Comparison of ENCODE assay signal across 8 cellular contexts in genomic region chr19:38049105-38049649, GRCh38.
DNase-seq lines count a peak whose midpoint lies in the region; ATAC-seq and TF ChIP-seq lines count a peak whose summit lies in the region.

No MANE protein-coding gene starts in this region.

- peak; percentile 42 for ATAC-seq in GM19043 (IDR thresholded peaks at IDR 0.05; ENCODE audit: low read depth, unreplicated experiment)
- ATAC-seq in HG03066 (IDR thresholded peaks at IDR 0.05; ENCODE audit: low read depth, unreplicated experiment) = peak; percentile 45

- H3K27ac ChIP-seq in uterus = no peak overlapping the region

- H3K27me3 Mint-ChIP-seq in T-helper 1 cell treated with Interleukin-12 subunit alpha and Interleukin-12 subunit beta and Interleukin-4 antibody, amounts not matched to agents 30 μg/mL and 1 μg/mL, for 36 hours (ENCODE audit: low read depth) = no peaks in the 10 kb centered on the region

- no peaks in the 10 kb centered on the region for H3K27me3 ChIP-seq in uterus

- no peak overlapping the region for H3K4me3 ChIP-seq in uterus

- no peaks in the 10 kb centered on the region for H3K4me1 ChIP-seq in uterus

- intact Hi-C loops in uterus (cut with DNase I; ENCODE audit: low total_unique reads) = no loop called here

- H3K36me3 Mint-ChIP-seq in T-helper 1 cell treated with Interleukin-12 subunit alpha and Interleukin-12 subunit beta and Interleukin-4 antibody, amounts not matched to agents 30 μg/mL and 1 μg/mL, for 36 hours (ENCODE audit: low read depth) = no peaks in the 10 kb centered on the region

- no peaks in the 10 kb centered on the region for H3K9me3 Mint-ChIP-seq in T-helper 1 cell treated with Interleukin-12 subunit alpha and Interleukin-12 subunit beta and Interleukin-4 antibody, amounts not matched to agents 30 μg/mL and 1 μg/mL, for 36 hours

- H3K9me3 ChIP-seq in uterus = no peaks in the 10 kb centered on the region

- peak overlapping the region; percentile 98 for H3K27ac Mint-ChIP-seq in T-helper 1 cell treated with Interleukin-12 subunit alpha and Interleukin-12 subunit beta and Interleukin-4 antibody, amounts not matched to agents 30 μg/mL and 1 μg/mL, for 36 hours

- no peak for TF ChIP-seq CTCF in uterus (IDR thresholded peaks at IDR 0.05)

- no peak for TF ChIP-seq POLR2A in uterus (IDR thresholded peaks at IDR 0.05)

- H3K4me3 Mint-ChIP-seq in T-helper 1 cell treated with Interleukin-12 subunit alpha and Interleukin-12 subunit beta and Interleukin-4 antibody, amounts not matched to agents 30 μg/mL and 1 μg/mL, for 36 hours = peak overlapping the region; percentile 85

- H3K4me1 Mint-ChIP-seq in T-helper 1 cell treated with Interleukin-12 subunit alpha and Interleukin-12 subunit beta and Interleukin-4 antibody, amounts not matched to agents 30 μg/mL and 1 μg/mL, for 36 hours (ENCODE audit: low read depth) = peaks cover 27% of the 10 kb centered on the region

- peak; percentile 85 for DNase-seq in central memory CD4-positive, alpha-beta T cell
- DNase-seq in stimulated activated CD8-positive, alpha-beta memory T cell treated with anti-CD3 and anti-CD28 coated beads, Interleukin-4, amount 100 ng/mL, for 24 hours (ENCODE audit: low read depth) = peak; percentile 24
- DNase-seq in uterus (no peak), DMS153 treated with DMSO at 0.1 percent for 48 hours (lab: John Stamatoyannopoulos, UW; ENCODE audit: unreplicated experiment) (no peak), NCI-H2029 treated with DMSO at 0.1 percent for 48 hours (lab: John Stamatoyannopoulos, UW) (no peak)

- no peaks in the 10 kb centered on the region for H3K36me3 ChIP-seq in uterus

Comparison
In these comparisons a context has a peak if more than half of its experiments do, and no peak if none do; other contexts are left out.
1. DNase-seq: peak in central memory CD4-positive, alpha-beta T cell (single experiment) and stimulated activated CD8-positive, alpha-beta memory T cell treated with anti-CD3 and anti-CD28 coated beads, Interleukin-4, amount 100 ng/mL, for 24 hours (single experiment); none in uterus (0 of 2), DMS153 treated with DMSO at 0.1 percent for 48 hours (single experiment) and NCI-H2029 treated with DMSO at 0.1 percent for 48 hours (single experiment).